Comparison of ENCODE assay signal across 1 cellular context in the genomic region with DNA sequence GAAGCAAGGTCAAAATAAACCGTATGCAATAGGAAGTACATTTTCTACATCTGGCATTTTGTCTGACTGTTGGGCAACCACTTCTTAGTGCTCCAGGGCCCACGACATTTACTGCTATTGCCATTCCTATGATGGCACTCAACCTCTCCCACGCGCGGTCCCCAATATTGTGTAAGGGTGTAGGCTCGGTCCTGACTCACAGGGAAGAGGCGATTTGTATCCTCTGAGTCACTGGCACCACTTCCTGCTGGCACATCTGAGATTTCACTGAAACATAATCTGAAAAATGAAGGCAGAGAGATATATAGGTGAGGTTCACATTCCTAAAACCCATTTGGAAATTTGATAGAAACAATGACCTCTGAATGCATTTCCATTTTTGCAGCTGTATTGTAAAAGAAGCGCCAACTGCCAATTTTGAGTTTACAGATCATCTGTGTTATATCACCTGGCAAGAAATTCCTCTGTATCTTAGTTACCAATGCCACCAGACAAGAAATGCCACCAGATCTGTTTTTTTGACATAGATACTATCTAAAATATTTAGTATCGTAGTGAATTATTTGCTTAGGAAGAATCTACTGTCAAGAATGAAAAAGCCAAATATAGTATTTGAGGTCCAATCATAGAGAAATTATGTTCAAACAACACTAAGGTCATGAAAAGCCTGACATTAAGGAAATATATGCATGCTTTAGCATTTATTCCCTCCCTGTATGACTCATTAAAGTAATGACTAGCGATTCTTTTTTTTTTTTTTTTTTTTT.
A peak's percentile ranks its signal among the peaks of the same experiment; 100 is the strongest.
TF ChIP-seq lines count a peak whose summit lies in the region.

No MANE protein-coding gene starts in this region.

TF ChIP-seq in endothelial cell of umbilical vein, 7 proteins besides CTCF, POLR2A, EP300 and RAD21:
- TF ChIP-seq GATA2 (IDR thresholded peaks at IDR 0.05; ENCODE audit: insufficient read depth, insufficient read length, low read depth, low read length) (no peak), FOS (IDR thresholded peaks at IDR 0.05; ENCODE audit: borderline replicate concordance, insufficient read depth, low read length) (peak; percentile 39), JUN (IDR thresholded peaks at IDR 0.05; ENCODE audit: borderline replicate concordance, insufficient read depth, insufficient read length, low read depth) (peak; percentile 50), EZH2 (IDR thresholded peaks at IDR 0.05; ENCODE audit: borderline replicate concordance, low read depth, low read length, severe bottlenecking) (no peak), POLR2AphosphoS5 (IDR thresholded peaks at IDR 0.05; ENCODE audit: insufficient read depth, low read depth, low read length) (no peak), MYC (IDR thresholded peaks at IDR 0.05; ENCODE audit: low read depth, low read length) (no peak), MAX (IDR thresholded peaks at IDR 0.05; ENCODE audit: insufficient read depth, insufficient read length) (no peak)
